Comparison of ENCODE assay signal across 17 cellular contexts in genomic region chr3:81929697-81930096, GRCh38.
DNase-seq lines count a peak whose midpoint lies in the region; ATAC-seq and TF ChIP-seq lines count a peak whose summit lies in the region.
"Had no signal": no experiment of that assay in that cellular context is flagged by ENCODE, and none has a peak within 500 bp of the region (broad histone marks: within the 10 kb centered on the region; RNA-seq: fewer than 3 reads in every experiment).

No MANE protein-coding gene starts in this region.

- H3K4me3 Mint-ChIP-seq in T-cell, result no peak overlapping the region
- H3K4me3 Mint-ChIP-seq: B cell, IgD-negative memory B cell had no signal

- no peaks in the 10 kb centered on the region for H3K36me3 Mint-ChIP-seq in T-cell
- H3K36me3 Mint-ChIP-seq: IgD-negative memory B cell had no signal

- no peak for ATAC-seq in T-cell (replicated peaks in 1 of 4)

- POLR2A ChIA-PET in T-cell (lab: Charles Lee), result no interaction called here

- CTCF ChIA-PET in T-cell (lab: Charles Lee), result no interaction called here

- no peaks in the 10 kb centered on the region for H3K4me1 Mint-ChIP-seq in T-cell
- H3K4me1 Mint-ChIP-seq: B cell had no signal

- H3K9me3 Mint-ChIP-seq in T-cell, result peaks cover 0 to 2% (median 0%) of the 10 kb centered on the region in 3 donors

- DNase-seq in NCI-H82 (lab: John Stamatoyannopoulos, UW) (peak; percentile 32), NCI-H82 treated with DMSO at 0.1 percent for 48 hours (lab: John Stamatoyannopoulos, UW; ENCODE audit: unreplicated experiment) (no peak), G401 (ENCODE audit: low spot score) (peak; percentile 16), NCI-H1930 (lab: John Stamatoyannopoulos, UW) (peak; percentile 28 to 58), dermis blood vessel endothelial cell (peak; percentile 17), T-cell (no peak), middle frontal gyrus (ENCODE audit: extremely low spot score, low spot score) (no peak), GM20000 (ENCODE audit: low spot score) (no peak)
- DNase-seq: DMS153, Kasumi-1, MG63, NCI-H1436, NCI-H2029 treated with DMSO at 0.1 percent for 48 hours, NCI-H774, SW 1271 had no signal

- in situ Hi-C loops in G401 (cut with HindIII; ENCODE audit: low sequenced_read_pairs), result no loop called here

- no peak overlapping the region for H3K27ac Mint-ChIP-seq in T-cell
- H3K27ac Mint-ChIP-seq: B cell, IgD-negative memory B cell had no signal

- no peaks in the 10 kb centered on the region for H3K27me3 Mint-ChIP-seq in T-cell
- H3K27me3 Mint-ChIP-seq: B cell, IgD-negative memory B cell had no signal

- TF ChIP-seq CTCF in GM20000 (IDR thresholded peaks at IDR 0.05; ENCODE audit: extremely low read depth, missing control alignments), result no peak

Comparison
In these comparisons a context has a peak if more than half of its experiments do, and no peak if none do; other contexts are left out.
1. DNase-seq: peak in NCI-H82 (single experiment), G401 (single experiment), NCI-H1930 (2 of 2) and dermis blood vessel endothelial cell (single experiment); none in NCI-H82 treated with DMSO at 0.1 percent for 48 hours (single experiment), T-cell (0 of 34), middle frontal gyrus (single experiment) and GM20000 (single experiment).